Comparison of ENCODE assay signal across 20 cellular contexts in genomic region chr12:81543621-81544139, GRCh38.
DNase-seq lines count a peak whose midpoint lies in the region; ATAC-seq, FAIRE-seq and TF ChIP-seq lines count a peak whose summit lies in the region.
"Had no signal": no experiment of that assay in that cellular context is flagged by ENCODE, and none has a peak within 500 bp of the region (broad histone marks: within the 10 kb centered on the region; RNA-seq: fewer than 3 reads in every experiment).

No MANE protein-coding gene starts in this region.

- BruUV-seq in HepG2 (replicated peaks; lab: Mats Ljungman, UMichigan) (no TSS peak), IMR-90 (replicated peaks; lab: Mats Ljungman, UMichigan) (no TSS peak)

- no peak overlapping the region for H2AK9ac ChIP-seq in IMR-90 (replicated peaks; ENCODE audit: low read depth, low read length, poor library complexity)

- H3K4me2 ChIP-seq in HepG2 (ENCODE audit: low read depth, low read length) (no peak overlapping the region), IMR-90 (ENCODE audit: low read depth, low read length) (no peak overlapping the region)
- H3K4me2 ChIP-seq: BLaER1 treated with 17β-estradiol and CSF1 and Interleukin-3, amounts not matched to agents 10 nM and 100 nM had no signal

- H3K4ac ChIP-seq in IMR-90 (ENCODE audit: low read depth, low read length): no peak overlapping the region

- no peak for DNase-seq in HepG2 (ENCODE audit: low spot score)
- no peak for DNase-seq in right lobe of liver
- no peak for DNase-seq in IMR-90
- no peak for DNase-seq in DMS 273 (lab: John Stamatoyannopoulos, UW; ENCODE audit: unreplicated experiment)
- DNase-seq in body of pancreas: no peak
- DNase-seq in 8988T: no peak
- DNase-seq: AML-193; Caco-2; Calu3; CD4-positive, alpha-beta T cell; CD8-positive, alpha-beta T cell; DMS79 treated with DMSO at 0.1 percent for 48 hours; GF-D8 had no signal

- no peaks in the 10 kb centered on the region for H3K79me1 ChIP-seq in IMR-90 (ENCODE audit: low read depth in 1 of 2, low read length in 2 of 2)

- H3K9me3 ChIP-seq in HepG2 (ENCODE audit: low read length) (no peaks in the 10 kb centered on the region), right lobe of liver (no peaks in the 10 kb centered on the region), IMR-90 (ENCODE audit: control insufficient read depth, insufficient read depth, low read length) (no peaks in the 10 kb centered on the region), body of pancreas (no peaks in the 10 kb centered on the region)
- H3K9me3 ChIP-seq: BLaER1 treated with 17β-estradiol and CSF1 and Interleukin-3, amounts not matched to agents 10 nM and 100 nM; Caco-2 had no signal

- POLR2A ChIA-PET in HepG2 (lab: Yijun Ruan, JAX): no interaction called here
- POLR2A ChIA-PET in IMR-90 (lab: Charles Lee; ENCODE audit: unreplicated experiment): no interaction called here

- in situ Hi-C loops in HepG2 (cut with HindIII; ENCODE audit: extremely low pct_ligation_motif_present, low pct_unique_long_range_greater_than_20kb) (no loop called here), IMR-90 (cut with MboI; ENCODE audit: low sequenced_read_pairs) (no loop called here)

- H3K14ac ChIP-seq in IMR-90 (replicated peaks; ENCODE audit: low read depth, low read length): no peak overlapping the region

- no peak for TF ChIP-seq POLR2A in HepG2 (IDR thresholded peaks at IDR 0.05; ENCODE audit: insufficient read depth in 1 of 2, low read depth in 2 of 2, low read length in 2 of 2)
- no peak for TF ChIP-seq POLR2A in right lobe of liver (IDR thresholded peaks at IDR 0.05)
- TF ChIP-seq POLR2A in IMR-90 (IDR thresholded peaks at IDR 0.05; ENCODE audit: low read depth, low read length): no peak
- TF ChIP-seq POLR2A in body of pancreas (IDR thresholded peaks at IDR 0.05): no peak

- TF ChIP-seq EP300 in HepG2 (IDR thresholded peaks at IDR 0.05; ENCODE audit: low read depth in 2 of 2, low read length in 2 of 2) (no peak), HepG2 (CRISPR knock-in tag; IDR thresholded peaks at IDR 0.05; ENCODE audit: borderline replicate concordance) (no peak)

- ATAC-seq in HepG2 (no peak), right lobe of liver (no peak), IMR-90 (ENCODE audit: low read depth) (no peak), body of pancreas (no peak)
- ATAC-seq: CD8-positive, alpha-beta T cell had no signal

- 2% methylated on average over 4 of the region's 4 CpGs for WGBS in HepG2 (ENCODE audit: low lambda C conversion rate)
- WGBS in right lobe of liver (ENCODE audit: insufficient coverage, low coverage, low lambda C conversion rate, missing lambda C conversion rate): 30% methylated on average over 4 of the region's 4 CpGs
- WGBS in IMR-90 (ENCODE audit: extremely low coverage in 2 of 2, insufficient read length in 1 of 2), 2 experiments: no CpG with 5 or more reads among the region's 4 CpGs
- 30 to 38% methylated on average over 4 of the region's 4 CpGs for WGBS in body of pancreas, 2 donors

- H2BK120ac ChIP-seq in IMR-90 (ENCODE audit: low read depth, low read length): no peak overlapping the region

- no peaks in the 10 kb centered on the region for H3K27me3 ChIP-seq in HepG2 (ENCODE audit: control insufficient read depth in 1 of 2, insufficient read depth in 2 of 2, low read length in 2 of 2)
- no peaks in the 10 kb centered on the region for H3K27me3 ChIP-seq in right lobe of liver
- H3K27me3 ChIP-seq in IMR-90 (ENCODE audit: control insufficient read depth, insufficient read depth, low read length): no peaks in the 10 kb centered on the region
- H3K27me3 ChIP-seq in body of pancreas: no peaks in the 10 kb centered on the region
- H3K27me3 ChIP-seq: BLaER1 treated with 17β-estradiol and CSF1 and Interleukin-3, amounts not matched to agents 10 nM and 100 nM had no signal

- no peak overlapping the region for H2AK5ac ChIP-seq in IMR-90 (ENCODE audit: low read depth, low read length)

- H4K5ac ChIP-seq in IMR-90 (ENCODE audit: low read depth, low read length): no peak overlapping the region

- H3K27ac ChIP-seq in HepG2 (ENCODE audit: extremely low read length, insufficient read depth, low read length) (no peak overlapping the region), right lobe of liver (no peak overlapping the region), IMR-90 (ENCODE audit: insufficient read depth, low read length) (no peak overlapping the region), VCaP (peak overlapping the region; percentile 47), body of pancreas (no peak overlapping the region)
- H3K27ac ChIP-seq: 22Rv1; BLaER1 treated with 17β-estradiol and CSF1 and Interleukin-3, amounts not matched to agents 10 nM and 100 nM had no signal

- H2BK5ac ChIP-seq in IMR-90 (ENCODE audit: low read depth, low read length, poor library complexity, severe bottlenecking): no peak overlapping the region

- no peaks in the 10 kb centered on the region for H3K9me1 ChIP-seq in IMR-90 (ENCODE audit: insufficient read depth, low read length)

- H3K79me2 ChIP-seq in HepG2 (ENCODE audit: insufficient read depth, low read length): no peaks in the 10 kb centered on the region

- H3K36me3 ChIP-seq in HepG2 (replicated peaks in 1 of 2; ENCODE audit: control insufficient read depth in 1 of 2, insufficient read depth in 2 of 2, low read length in 2 of 2) (no peaks in the 10 kb centered on the region), right lobe of liver (no peaks in the 10 kb centered on the region), IMR-90 (ENCODE audit: control insufficient read depth, insufficient read depth, low read length) (no peaks in the 10 kb centered on the region), body of pancreas (replicated peaks in 1 of 2; ENCODE audit: insufficient read depth in 1 of 2, low read depth in 2 of 2) (no peaks in the 10 kb centered on the region)
- H3K36me3 ChIP-seq: BLaER1 treated with 17β-estradiol and CSF1 and Interleukin-3, amounts not matched to agents 10 nM and 100 nM had no signal

- H2BK20ac ChIP-seq in IMR-90 (ENCODE audit: low read depth, low read length): no peak overlapping the region

- no peak overlapping the region for H4K8ac ChIP-seq in IMR-90 (ENCODE audit: low read depth in 2 of 2, low read length in 2 of 2)

- H3K56ac ChIP-seq in IMR-90 (ENCODE audit: extremely low read depth, insufficient read depth, low read length): no peak overlapping the region

- H2AFZ ChIP-seq in HepG2 (ENCODE audit: low read length): no peak overlapping the region
- no peak overlapping the region for H2AFZ ChIP-seq in IMR-90 (replicated peaks; ENCODE audit: low read length, poor library complexity)

- CTCF ChIA-PET in HepG2 (lab: Yijun Ruan, JAX; ENCODE audit: low intra/inter-chr PET ratio, low total read pairs) (no interaction called here), IMR-90 (lab: Yijun Ruan, JAX) (no interaction called here)

- no peak for TF ChIP-seq RAD21 in HepG2 (CRISPR knock-in tag; IDR thresholded peaks at IDR 0.05)
- no peak for TF ChIP-seq RAD21 in IMR-90 (IDR thresholded peaks at IDR 0.05; ENCODE audit: low read length)

- H3K18ac ChIP-seq in IMR-90 (ENCODE audit: low read depth, low read length): no peak overlapping the region

- H3K4me1 ChIP-seq in HepG2 (ENCODE audit: insufficient read depth, low read length) (no peaks in the 10 kb centered on the region), right lobe of liver (no peaks in the 10 kb centered on the region), IMR-90 (ENCODE audit: control insufficient read depth, insufficient read depth, low read length) (no peaks in the 10 kb centered on the region), body of pancreas (no peaks in the 10 kb centered on the region)
- H3K4me1 ChIP-seq: BLaER1 treated with 17β-estradiol and CSF1 and Interleukin-3, amounts not matched to agents 10 nM and 100 nM; Caco-2 had no signal

- H3K4me3 ChIP-seq in HepG2 (replicated peaks in 1 of 3; ENCODE audit: insufficient read depth in 1 of 3, low read depth in 2 of 3, low read length in 3 of 3) (no peak overlapping the region), right lobe of liver (no peak overlapping the region), IMR-90 (ENCODE audit: insufficient read depth, low read depth, low read length) (no peak overlapping the region), body of pancreas (no peak overlapping the region)
- H3K4me3 ChIP-seq: BLaER1 treated with 17β-estradiol and CSF1 and Interleukin-3, amounts not matched to agents 10 nM and 100 nM had no signal

- intact Hi-C loops in HepG2 (cut with micrococcal nuclease; ENCODE audit: unreplicated experiment) (no loop called here), right lobe of liver (cut with DNase I) (no loop called here), IMR-90 (cut with micrococcal nuclease) (no loop called here), body of pancreas (cut with DNase I) (no loop called here)

- FAIRE-seq in HepG2 (lab: Jason Lieb, UNC): no peak
- FAIRE-seq: A204.1, G401.6, GM12891, GM19239 had no signal

- no peak overlapping the region for H3K9ac ChIP-seq in HepG2 (ENCODE audit: insufficient read depth, low read depth, low read length)
- no peak overlapping the region for H3K9ac ChIP-seq in IMR-90 (ENCODE audit: low read depth, low read length)
- H3K9ac ChIP-seq: BLaER1 treated with 17β-estradiol and CSF1 and Interleukin-3, amounts not matched to agents 10 nM and 100 nM had no signal

- TF ChIP-seq CTCF in HepG2 (CRISPR knock-in tag; IDR thresholded peaks at IDR 0.05): no peak
- no peak for TF ChIP-seq CTCF in right lobe of liver (IDR thresholded peaks at IDR 0.05)
- no peak for TF ChIP-seq CTCF in IMR-90 (conservative IDR thresholded peaks at IDR 0.05; ENCODE audit: low read depth, low read length)
- no peak for TF ChIP-seq CTCF in VCaP (conservative IDR thresholded peaks at IDR 0.05)
- no peak for TF ChIP-seq CTCF in body of pancreas (IDR thresholded peaks at IDR 0.05)

- H4K20me1 ChIP-seq in HepG2 (ENCODE audit: insufficient read depth, low read length): no peaks in the 10 kb centered on the region
- H4K20me1 ChIP-seq in IMR-90 (ENCODE audit: insufficient read depth, low read length): no peaks in the 10 kb centered on the region
- H4K20me1 ChIP-seq: BLaER1 treated with 17β-estradiol and CSF1 and Interleukin-3, amounts not matched to agents 10 nM and 100 nM had no signal

- dilution Hi-C loops in IMR-90 (cut with HindIII; ENCODE audit: low sequenced_read_pairs, unreplicated experiment): no loop called here

- H3K23ac ChIP-seq in IMR-90 (ENCODE audit: low read depth, low read length): no peak overlapping the region

- no peak overlapping the region for H4K91ac ChIP-seq in IMR-90 (ENCODE audit: insufficient read depth, low read depth, low read length)

- no peak overlapping the region for H2BK15ac ChIP-seq in IMR-90 (ENCODE audit: low read depth, low read length)

TF ChIP-seq in HepG2, 621 proteins besides CTCF, POLR2A, EP300 and RAD21 (continues in another document):
- no peak for TF ChIP-seq MATR3 (CRISPR knock-in tag; IDR thresholded peaks at IDR 0.05)
- no peak for TF ChIP-seq ISL2 (CRISPR knock-in tag; IDR thresholded peaks at IDR 0.05)

TF ChIP-seq in IMR-90, 13 proteins besides CTCF, POLR2A, EP300 and RAD21:
- no peak for TF ChIP-seq FOS (IDR thresholded peaks at IDR 0.05; ENCODE audit: low read depth, low read length)
- no peak for TF ChIP-seq SMC3 (IDR thresholded peaks at IDR 0.05; ENCODE audit: low read depth, low read length)
- peak; percentile 66 for TF ChIP-seq MAFK (IDR thresholded peaks at IDR 0.05; ENCODE audit: low read depth, low read length)
- no peak for TF ChIP-seq CEBPB (IDR thresholded peaks at IDR 0.05; ENCODE audit: low read depth, low read length)
